1 cellular context compared by ENCODE assay signal in genomic region chr10:95230677-95231586, GRCh38.
TF ChIP-seq lines count a peak whose summit lies in the region.

No MANE protein-coding gene starts in this region.

TF ChIP-seq in GM12878, 131 proteins besides CTCF, POLR2A, EP300 and RAD21:
- TF ChIP-seq TAF1 (IDR thresholded peaks at IDR 0.05; ENCODE audit: borderline replicate concordance, low read depth, low read length), result peak; percentile 50; the same call in 1 of the 2 replicates
- peak; percentile 72 for TF ChIP-seq POLR2AphosphoS5 (IDR thresholded peaks at IDR 0.05; ENCODE audit: low read length)
- peak; percentile 74 for TF ChIP-seq PKNOX1 (IDR thresholded peaks at IDR 0.05)
- TF ChIP-seq CBFB (IDR thresholded peaks at IDR 0.05; ENCODE audit: low read depth), result peak; percentile 54; the same call in 1 of the 2 replicates
- 0 out of 2 replicates have a peak, but pooled peaks have one; percentile 33 for TF ChIP-seq SMAD5 (IDR thresholded peaks at IDR 0.05; ENCODE audit: low read depth)
- TF ChIP-seq IKZF1 (conservative IDR thresholded peaks at IDR 0.05), result 0 out of 2 replicates have a peak, but pooled peaks have one; percentile 29
- TF ChIP-seq NRF1 (conservative IDR thresholded peaks at IDR 0.05; ENCODE audit: low read depth, low read length), result peak; percentile 57
- peak; percentile 95 for TF ChIP-seq YY1 (IDR thresholded peaks at IDR 0.05; ENCODE audit: low read depth, low read length)
- peak; percentile 27; the same call in 1 of the 3 replicates for TF ChIP-seq POU2F2 (IDR thresholded peaks at IDR 0.05; ENCODE audit: borderline replicate concordance, low read depth, low read length)
- TF ChIP-seq ZNF687 (IDR thresholded peaks at IDR 0.05), result peak; percentile 90
TF ChIP-seq in GM12878: peak in this region for 10; not testable (repeated sequence) for 121.
